24 cellular contexts compared by ENCODE assay signal in genomic region chr2:8632755-8633154, GRCh38.
"Had no signal": no experiment of that assay in that cellular context is flagged by ENCODE, and none has a peak within 500 bp of the region (broad histone marks: within the 10 kb centered on the region; RNA-seq: fewer than 3 reads in every experiment).

No MANE protein-coding gene starts in this region.

- H3K36me3 Mint-ChIP-seq: activated naive CD4-positive, alpha-beta T cell treated with anti-CD3 and anti-CD28 coated beads, Interleukin-2, amount 10 ng/mL, durations not matched to agents 7 days and 5 days; memory B cell had no signal

- H3K36me3 ChIP-seq: right atrium auricular region, thyroid gland had no signal

- H3K9me3 Mint-ChIP-seq: activated B cell treated with CpG ODN at 0.5 μM for 24 hours; activated naive CD4-positive, alpha-beta T cell treated with anti-CD3 and anti-CD28 coated beads, Interleukin-2, amount 10 ng/mL, durations not matched to agents 7 days and 5 days; dendritic cell treated with granulocyte-macrophage colony-stimulating factor and Interleukin-4, amounts not matched to agents 40 ng/mL and 50 ng/mL, for 4 days; memory B cell; neural crest cell; stimulated activated naive CD8-positive, alpha-beta T cell treated with anti-CD3 and anti-CD28 coated beads, Interleukin-15, Interleukin-2, amounts not matched to agents 100 ng/mL and 50 ng/mL, for 24 hours had no signal

- H3K4me1 ChIP-seq: foreskin keratinocyte, psoas muscle had no signal

- ATAC-seq: foreskin keratinocyte, psoas muscle, T-helper 17 cell had no signal

- H3K27ac Mint-ChIP-seq: activated B cell treated with CpG ODN at 0.5 μM for 24 hours; activated naive CD4-positive, alpha-beta T cell treated with anti-CD3 and anti-CD28 coated beads, Interleukin-2, amount 10 ng/mL, durations not matched to agents 7 days and 5 days; dendritic cell treated with granulocyte-macrophage colony-stimulating factor and Interleukin-4, amounts not matched to agents 40 ng/mL and 50 ng/mL, for 4 days; memory B cell; stimulated activated naive CD8-positive, alpha-beta T cell treated with anti-CD3 and anti-CD28 coated beads, Interleukin-15, Interleukin-2, amounts not matched to agents 100 ng/mL and 50 ng/mL, for 24 hours; T-helper 17 cell had no signal

- H3K4me3 Mint-ChIP-seq: activated B cell treated with CpG ODN at 0.5 μM for 24 hours; activated CD4-positive, alpha-beta T cell treated with anti-CD3 and anti-CD28 coated beads for 36 hours; activated naive CD4-positive, alpha-beta T cell treated with anti-CD3 and anti-CD28 coated beads, Interleukin-2, amount 10 ng/mL, durations not matched to agents 7 days and 5 days; dendritic cell treated with granulocyte-macrophage colony-stimulating factor and Interleukin-4, amounts not matched to agents 40 ng/mL and 50 ng/mL, for 4 days; memory B cell; neural crest cell; stimulated activated naive CD8-positive, alpha-beta T cell treated with anti-CD3 and anti-CD28 coated beads, Interleukin-15, Interleukin-2, amounts not matched to agents 100 ng/mL and 50 ng/mL, for 24 hours; T-helper 17 cell had no signal

- H3K27me3 Mint-ChIP-seq: activated CD4-positive, alpha-beta T cell treated with anti-CD3 and anti-CD28 coated beads for 36 hours had no signal

- H3K4me3 ChIP-seq: psoas muscle, right atrium auricular region, thyroid gland had no signal

- H3K27me3 ChIP-seq: foreskin keratinocyte, right atrium auricular region, thyroid gland had no signal

- H3K27ac ChIP-seq: foreskin keratinocyte, psoas muscle, right atrium auricular region, thyroid gland had no signal

- H3K9me3 ChIP-seq: psoas muscle, right atrium auricular region, thyroid gland had no signal

- DNase-seq: activated B cell treated with CpG ODN at 0.5 μM for 24 hours; activated CD4-positive, alpha-beta T cell treated with anti-CD3 and anti-CD28 coated beads for 36 hours; activated CD4-positive, alpha-beta T cell treated with anti-CD3 and anti-CD28 coated beads, Interleukin-2, amount 50 U/mL, for 4 hours; activated CD8-positive, alpha-beta memory T cell treated with anti-CD3 and anti-CD28 coated beads, Interleukin-2, amount 50 U/mL, for 48 hours; activated effector memory CD4-positive, alpha-beta T cell treated with Interleukin-2 at 50 U/mL for 16 hours; activated naive CD4-positive, alpha-beta T cell treated with anti-CD3 and anti-CD28 coated beads, Interleukin-2, amount 10 ng/mL, durations not matched to agents 7 days and 5 days; activated T-cell treated with anti-CD3 and anti-CD28 coated beads, Interleukin-2, amount 50 U/mL, for 48 hours; amygdala; effector CD4-positive, alpha-beta T cell; foreskin keratinocyte; glutamatergic neuron; hippocampal formation; psoas muscle; stimulated activated CD4-positive, alpha-beta T cell treated with anti-CD3 and anti-CD28 coated beads, Interleukin-12 subunit alpha, Interleukin-12 subunit beta, amount 100 ng/mL, for 4 hours; stimulated activated CD4-positive, alpha-beta T cell treated with anti-CD3 and anti-CD28 coated beads, Interleukin-4, amount 100 ng/mL, for 4 hours; substantia nigra; SW 1271; T-helper 17 cell; thyroid gland had no signal
